Comparison of ENCODE assay signal across 10 cellular contexts in genomic region chr2:230721712-230722111, GRCh38. TPM values are rescaled to one million over a fixed set of nuclear protein-coding genes. Genes with fewer than 3 reads are reported as not detected.
DNase-seq lines count a peak whose midpoint lies in the region; ATAC-seq and TF ChIP-seq lines count a peak whose summit lies in the region.
"Had no signal": no experiment of that assay in that cellular context is flagged by ENCODE, and none has a peak within 500 bp of the region (broad histone marks: within the 10 kb centered on the region; RNA-seq: fewer than 3 reads in every experiment).

No MANE protein-coding gene starts in this region.

- H3K4me3 ChIP-seq in CD8-positive, alpha-beta T cell (ENCODE audit: low read depth, low read length): no peak overlapping the region
- no peak overlapping the region for H3K4me3 ChIP-seq in Panc1 (ENCODE audit: low read depth in 2 of 2, low read length in 2 of 2)
- H3K4me3 ChIP-seq in Caco-2 (ENCODE audit: low read depth, low read length): no peak overlapping the region

- H3K36me3 Mint-ChIP-seq in CD8-positive, alpha-beta T cell: peaks cover 31% of the 10 kb centered on the region
- H3K36me3 Mint-ChIP-seq in immature natural killer cell (peaks cover 0 to 6% (median 5%) of the 10 kb centered on the region in 3 donors), Caco-2 (ENCODE audit: insufficient read depth, unreplicated experiment) (peaks cover 5% of the 10 kb centered on the region)

- POLR2A ChIA-PET in CD8-positive, alpha-beta T cell (lab: Charles Lee): interaction anchor here (2.3 kb wide), 1 partner anchor 8 kb away, joined by 23 read pairs; no protein-coding TSS in a partner anchor
- POLR2A ChIA-PET in Panc1 (lab: Charles Lee) (no interaction called here), Caco-2 (lab: Charles Lee) (no interaction called here)

- H3K9me3 ChIP-seq in CD8-positive, alpha-beta T cell (ENCODE audit: low read length): no peaks in the 10 kb centered on the region
- H3K9me3 ChIP-seq in Panc1 (ENCODE audit: control insufficient read depth, insufficient read depth, low read depth, low read length): no peaks in the 10 kb centered on the region
- no peaks in the 10 kb centered on the region for H3K9me3 ChIP-seq in Caco-2

- H3K4me1 ChIP-seq in CD8-positive, alpha-beta T cell (ENCODE audit: insufficient read depth, low read length): peaks cover 80% of the 10 kb centered on the region
- H3K4me1 ChIP-seq in Panc1 (ENCODE audit: control insufficient read depth, insufficient read depth, low read length) (peaks cover 8% of the 10 kb centered on the region), Caco-2 (no peaks in the 10 kb centered on the region)

- CTCF ChIA-PET in CD8-positive, alpha-beta T cell (lab: Charles Lee): interaction anchor here (0.6 to 3.1 kb wide), 7 partner anchors 8 to 106 kb away, joined by 3 to 10 read pairs (median 4); no protein-coding TSS in a partner anchor
- CTCF ChIA-PET in Panc1 (lab: Charles Lee): no interaction called here
- CTCF ChIA-PET in Caco-2 (lab: Charles Lee): no interaction called here

- H3K27ac Mint-ChIP-seq in CD8-positive, alpha-beta T cell: peak overlapping the region; percentile 86
- H3K27ac Mint-ChIP-seq in immature natural killer cell (peak overlapping the region; percentile 22 to 73 (median 68)), Caco-2 (ENCODE audit: unreplicated experiment) (no peak overlapping the region)

- peaks cover 86% of the 10 kb centered on the region for H3K4me1 Mint-ChIP-seq in CD8-positive, alpha-beta T cell (ENCODE audit: low read depth)
- H3K4me1 Mint-ChIP-seq in immature natural killer cell: peaks cover 64 to 82% of the 10 kb centered on the region in 2 donors
- H3K4me1 Mint-ChIP-seq in Caco-2 (ENCODE audit: low read depth, unreplicated experiment): peaks cover 10% of the 10 kb centered on the region

- BruUV-seq in Panc1 (replicated peaks; lab: Mats Ljungman, UMichigan) (TSS peak; percentile 11), Caco-2 (replicated peaks; lab: Mats Ljungman, UMichigan) (no TSS peak)

- in situ Hi-C loops in Panc1 (cut with HindIII; ENCODE audit: low pct_unique_long_range_greater_than_20kb, low sequenced_read_pairs): no loop called here

- TF ChIP-seq CTCF in CD8-positive, alpha-beta T cell (IDR thresholded peaks at IDR 0.05): no peak
- TF ChIP-seq CTCF in Panc1 (IDR thresholded peaks at IDR 0.05) (no peak), Caco-2 (IDR thresholded peaks at IDR 0.05; ENCODE audit: insufficient read depth in 1 of 2, low read depth in 1 of 2, low read length in 1 of 2, severe bottlenecking in 1 of 2, unreplicated experiment in 1 of 2) (no peak)

- H3K27ac ChIP-seq in CD8-positive, alpha-beta T cell (ENCODE audit: low read depth, low read length): no peak overlapping the region
- no peak overlapping the region for H3K27ac ChIP-seq in Panc1 (ENCODE audit: low read length)

- H3K4me3 Mint-ChIP-seq in CD8-positive, alpha-beta T cell: peak overlapping the region; percentile 9
- H3K4me3 Mint-ChIP-seq in immature natural killer cell: peak overlapping the region; percentile 19 to 63 (median 34)
- H3K4me3 Mint-ChIP-seq in Caco-2 (ENCODE audit: unreplicated experiment): no peak overlapping the region
- H3K4me3 Mint-ChIP-seq: neural crest cell had no signal

- H3K27me3 ChIP-seq in CD8-positive, alpha-beta T cell (ENCODE audit: insufficient read depth, low read length): no peaks in the 10 kb centered on the region
- H3K27me3 ChIP-seq in Panc1 (ENCODE audit: control insufficient read depth, insufficient read depth, low read length) (no peaks in the 10 kb centered on the region), Caco-2 (replicated peaks; ENCODE audit: control insufficient read depth, insufficient read depth, low read length) (no peaks in the 10 kb centered on the region)

- no peak for DNase-seq in CD8-positive, alpha-beta T cell
- DNase-seq in Panc1 (ENCODE audit: low read depth, low spot score): no peak
- no peak for DNase-seq in immature natural killer cell
- DNase-seq in H4 (ENCODE audit: low spot score): no peak
- DNase-seq in Caco-2: no peak
- no peak for DNase-seq in NCI-H1436 treated with DMSO at 0.1 percent for 48 hours (lab: John Stamatoyannopoulos, UW)
- DNase-seq in NK-92 treated with Interleukin-12 subunit alpha and Interleukin-12 subunit beta, amount 100 ng/mL, for 24 hours (lab: John Stamatoyannopoulos, UW): no peak
- DNase-seq: activated CD4-positive, alpha-beta T cell treated with anti-CD3 and anti-CD28 coated beads for 1 hour had no signal

- ATAC-seq in CD8-positive, alpha-beta T cell: no peak
- ATAC-seq in GM21737 (IDR thresholded peaks at IDR 0.05; ENCODE audit: unreplicated experiment) (peak; percentile 55), Panc1 (no peak)

- H3K27me3 Mint-ChIP-seq in CD8-positive, alpha-beta T cell (ENCODE audit: low read depth): no peaks in the 10 kb centered on the region
- H3K27me3 Mint-ChIP-seq in immature natural killer cell (ENCODE audit: low read depth in 3 of 3) (peaks cover 0 to 2% (median 0%) of the 10 kb centered on the region in 3 donors), Caco-2 (ENCODE audit: insufficient read depth, unreplicated experiment) (no peaks in the 10 kb centered on the region)

- H3K36me3 ChIP-seq in CD8-positive, alpha-beta T cell (ENCODE audit: insufficient read depth, low read length): no peaks in the 10 kb centered on the region
- H3K36me3 ChIP-seq in Panc1 (ENCODE audit: control insufficient read depth, insufficient read depth, low read length) (no peaks in the 10 kb centered on the region), Caco-2 (ENCODE audit: control insufficient read depth, insufficient read depth, low read length) (no peaks in the 10 kb centered on the region; the same call in 1 of the 2 replicates)

- intact Hi-C loops in CD8-positive, alpha-beta T cell (cut with DNase I, micrococcal nuclease): loop anchor here in 1 of 2 experiments (5.0 kb wide), 1 partner anchor 79 kb away; no protein-coding TSS in a partner anchor
- intact Hi-C loops in Panc1 (cut with micrococcal nuclease; ENCODE audit: unreplicated experiment): no loop called here
- intact Hi-C loops in Caco-2 (cut with micrococcal nuclease; ENCODE audit: unreplicated experiment): no loop called here

- no peaks in the 10 kb centered on the region for H3K9me3 Mint-ChIP-seq in CD8-positive, alpha-beta T cell
- H3K9me3 Mint-ChIP-seq in immature natural killer cell (no peaks in the 10 kb centered on the region), Caco-2 (ENCODE audit: unreplicated experiment) (no peaks in the 10 kb centered on the region)
- H3K9me3 Mint-ChIP-seq: neural crest cell had no signal

RNA-seq across cellular contexts. Expression of gene CAB39, which starts 9.1 kb away (rescaled TPM):
- total RNA-seq in CD8-positive, alpha-beta T cell: 10 to 100 TPM; 36.4 to 42.6 TPM
- total RNA-seq in Panc1 (2021; ENCODE audit: unreplicated experiment) (39.9 TPM), Caco-2 (2022) (33.2 and 40.4 TPM in 2 replicates)
- 24.9 TPM for polyA plus RNA-seq in Panc1 (2012; ENCODE audit: insufficient read length)
- 10 to 100 TPM; 39.2 to 57.9 (median 39.3) TPM for polyA plus RNA-seq in immature natural killer cell
- 32.8 and 42.2 TPM in 2 replicates for total RNA-seq in H4 (2014; rRNA removed; shearing (Covaris generic))
